Comparison of ENCODE assay signal across 20 cellular contexts in genomic region chr11:124079631-124080318, GRCh38. TPM values are rescaled to one million over a fixed set of nuclear protein-coding genes. Genes with fewer than 3 reads are reported as not detected.
DNase-seq lines count a peak whose midpoint lies in the region; ATAC-seq, FAIRE-seq and TF ChIP-seq lines count a peak whose summit lies in the region.
"Had no signal": no experiment of that assay in that cellular context is flagged by ENCODE, and none has a peak within 500 bp of the region (broad histone marks: within the 10 kb centered on the region; RNA-seq: fewer than 3 reads in every experiment).

No MANE protein-coding gene starts in this region.

- no peak overlapping the region for H3K18ac ChIP-seq in mesenchymal stem cell (ENCODE audit: low read depth in 1 of 2, low read length in 2 of 2)

- peaks cover 4% of the 10 kb centered on the region for H3K4me1 Mint-ChIP-seq in T-helper 17 cell

- no peak overlapping the region for H2BK5ac ChIP-seq in mesenchymal stem cell (ENCODE audit: low read depth, low read length, poor library complexity, severe bottlenecking)

- no peak for DNase-seq in RWPE2 (ENCODE audit: low spot score)
- DNase-seq in bronchial epithelial cell (ENCODE audit: low read depth) = no peak
- DNase-seq in mesenchymal stem cell = peak; percentile 50
- no peak for DNase-seq in NCI-H1436 treated with DMSO at 0.1 percent for 48 hours (lab: John Stamatoyannopoulos, UW)
- DNase-seq in T-helper 17 cell = no peak
- DNase-seq: ACHN; C1 segment of cervical spinal cord; CD8-positive, alpha-beta memory T cell; KBM-7; NCI-H1105 treated with DMSO at 0.1 percent for 48 hours; NCI-H187 treated with DMSO at 0.1 percent for 48 hours; NCI-H226; NCI-H524 had no signal

- no peaks in the 10 kb centered on the region for H3K79me1 ChIP-seq in mesenchymal stem cell (replicated peaks; ENCODE audit: low read length, poor library complexity, severe bottlenecking)

- H3K4me3 Mint-ChIP-seq in T-helper 17 cell = no peak overlapping the region
- H3K4me3 Mint-ChIP-seq: CD8-positive, alpha-beta memory T cell had no signal

- H3K4me2 ChIP-seq in mesenchymal stem cell (ENCODE audit: low read length, poor library complexity, severe bottlenecking) = no peak overlapping the region

- peak; percentile 18 for FAIRE-seq in bronchial epithelial cell (lab: Jason Lieb, UNC)
- FAIRE-seq: D721Med, GM12891, GM19239, H1 had no signal

- no peak overlapping the region for H2AFZ ChIP-seq in mesenchymal stem cell (ENCODE audit: low read depth, low read length)

- H3K9ac ChIP-seq in mesenchymal stem cell (ENCODE audit: low read length) = no peak overlapping the region

- H3K23ac ChIP-seq in mesenchymal stem cell (ENCODE audit: low read length in 2 of 2) = no peak overlapping the region

- H2BK12ac ChIP-seq in mesenchymal stem cell (ENCODE audit: low read length in 2 of 2) = no peak overlapping the region

- 59% methylated on average over 4 of the region's 8 CpGs for WGBS in mesenchymal stem cell

- H3K27me3 ChIP-seq in RWPE2 (ENCODE audit: insufficient read depth, poor library complexity, severe bottlenecking) (no peaks in the 10 kb centered on the region), bronchial epithelial cell (ENCODE audit: control insufficient read depth, insufficient read depth, low read length) (no peaks in the 10 kb centered on the region), mesenchymal stem cell (ENCODE audit: control insufficient read depth in 1 of 2, insufficient read depth in 1 of 2, low read length in 2 of 2) (peaks cover 0 to 35% of the 10 kb centered on the region in 2 experiments)

- no peak overlapping the region for H4K91ac ChIP-seq in mesenchymal stem cell (ENCODE audit: low read length)

- H3K27ac Mint-ChIP-seq in T-helper 17 cell = no peak overlapping the region
- H3K27ac Mint-ChIP-seq: CD8-positive, alpha-beta memory T cell had no signal

- no peak overlapping the region for H4K8ac ChIP-seq in mesenchymal stem cell (ENCODE audit: low read length)

- H3K4me1 ChIP-seq in RWPE2 (ENCODE audit: insufficient read depth, poor library complexity, severe bottlenecking) = peaks cover 19% of the 10 kb centered on the region
- peaks cover 3% of the 10 kb centered on the region for H3K4me1 ChIP-seq in mesenchymal stem cell (ENCODE audit: control insufficient read depth, insufficient read depth, low read depth, low read length)

- H3K9me3 ChIP-seq in RWPE2 (ENCODE audit: severe bottlenecking) (no peaks in the 10 kb centered on the region), mesenchymal stem cell (ENCODE audit: control insufficient read depth, low read length) (no peaks in the 10 kb centered on the region), T-helper 17 cell (ENCODE audit: control insufficient read depth, low read length, poor library complexity, severe bottlenecking) (no peaks in the 10 kb centered on the region)

- H2BK120ac ChIP-seq in mesenchymal stem cell (ENCODE audit: low read depth, low read length) = no peak overlapping the region

- no peak overlapping the region for H2AK5ac ChIP-seq in mesenchymal stem cell (ENCODE audit: low read length, severe bottlenecking)

- no peak overlapping the region for H3K14ac ChIP-seq in mesenchymal stem cell (ENCODE audit: low read length in 2 of 2)

- no peak for TF ChIP-seq CTCF in RWPE2 (IDR thresholded peaks at IDR 0.05; ENCODE audit: poor library complexity, severe bottlenecking)
- no peak for TF ChIP-seq CTCF in bronchial epithelial cell (IDR thresholded peaks at IDR 0.05; ENCODE audit: insufficient read depth, low read length, severe bottlenecking)

- H3K4ac ChIP-seq in mesenchymal stem cell (ENCODE audit: low read depth in 1 of 2, low read length in 2 of 2) = no peak overlapping the region

- H3K4me3 ChIP-seq in RWPE2 (ENCODE audit: severe bottlenecking) (no peak overlapping the region), bronchial epithelial cell (ENCODE audit: low read depth, low read length) (no peak overlapping the region), mesenchymal stem cell (ENCODE audit: insufficient read depth in 1 of 2, low read depth in 1 of 2, low read length in 2 of 2) (no peak overlapping the region)

- peaks cover 86% of the 10 kb centered on the region for H3K27me3 Mint-ChIP-seq in T-helper 17 cell

- H3K36me3 ChIP-seq in RWPE2 (ENCODE audit: low read depth) (no peaks in the 10 kb centered on the region), bronchial epithelial cell (ENCODE audit: control insufficient read depth, insufficient read depth, low read length) (no peaks in the 10 kb centered on the region), mesenchymal stem cell (ENCODE audit: control insufficient read depth in 1 of 2, insufficient read depth in 2 of 2, low read depth in 1 of 2, low read length in 2 of 2) (no peaks in the 10 kb centered on the region)

- no peak overlapping the region for H2BK15ac ChIP-seq in mesenchymal stem cell (ENCODE audit: low read depth, poor library complexity, severe bottlenecking)

- H3K27ac ChIP-seq in RWPE2 (ENCODE audit: poor library complexity, severe bottlenecking) (peak overlapping the region; percentile 43), mesenchymal stem cell (ENCODE audit: low read length, poor library complexity, severe bottlenecking) (no peak overlapping the region), temporal lobe (ENCODE audit: low read depth, low read length) (peak overlapping the region; percentile 17)

- H3K36me3 Mint-ChIP-seq in T-helper 17 cell (ENCODE audit: low read depth) = peaks cover 7% of the 10 kb centered on the region
- H3K36me3 Mint-ChIP-seq: CD8-positive, alpha-beta memory T cell had no signal

- ATAC-seq in RWPE2 (ENCODE audit: low read depth) (no peak), GM19324 (IDR thresholded peaks at IDR 0.05; ENCODE audit: low FRiP score, unreplicated experiment) (no peak), T-helper 17 cell (no peak)

RNA-seq across cellular contexts. Expression of gene VWA5A, which starts 35.5 kb away (rescaled TPM):
- 5.3 and 18.8 TPM in 2 replicates for total RNA-seq in bronchial epithelial cell
- 88.3 TPM for polyA plus RNA-seq in mesenchymal stem cell (2013, experiment 1 of 2)
- 87.8 TPM for polyA plus RNA-seq in mesenchymal stem cell (2013, experiment 2 of 2)
- 3.9 TPM for total RNA-seq in temporal lobe
- total RNA-seq in T-helper 17 cell = 1 to 10 TPM; 4.7 to 5.4 TPM

RNA-seq across cellular contexts. Expression of gene OR10G7, which starts 38.6 kb away (rescaled TPM):
- total RNA-seq in bronchial epithelial cell (not detected in 2 replicates), temporal lobe (not detected), T-helper 17 cell (not detected)
- not detected for polyA plus RNA-seq in mesenchymal stem cell (2013, experiment 1 of 2)
- polyA plus RNA-seq in mesenchymal stem cell (2013, experiment 2 of 2) = not detected
- total RNA-seq: CD8-positive, alpha-beta memory T cell; H1; SK-MEL-5 had no signal
- polyA plus RNA-seq: CD8-positive, alpha-beta memory T cell; H1 had no signal

RNA-seq across cellular contexts. Expression of gene OR10G8, which starts 53.2 kb away (rescaled TPM):
- total RNA-seq in bronchial epithelial cell (not detected in 2 replicates), temporal lobe (not detected), T-helper 17 cell (not detected)
- polyA plus RNA-seq in mesenchymal stem cell (2013, experiment 1 of 2) = not detected
- not detected for polyA plus RNA-seq in mesenchymal stem cell (2013, experiment 2 of 2)
- total RNA-seq: CD8-positive, alpha-beta memory T cell; H1; SK-MEL-5 had no signal
- polyA plus RNA-seq: CD8-positive, alpha-beta memory T cell; H1 had no signal

RNA-seq across cellular contexts. Expression of gene OR10G9, which starts 57.0 kb away (rescaled TPM):
- total RNA-seq in bronchial epithelial cell (not detected in 2 replicates), temporal lobe (not detected), T-helper 17 cell (not detected)
- polyA plus RNA-seq in mesenchymal stem cell (2013, experiment 1 of 2) = not detected
- polyA plus RNA-seq in mesenchymal stem cell (2013, experiment 2 of 2) = not detected
- total RNA-seq: CD8-positive, alpha-beta memory T cell; H1; SK-MEL-5 had no signal
- polyA plus RNA-seq: CD8-positive, alpha-beta memory T cell; H1 had no signal
